1 cellular context compared by ENCODE assay signal in genomic region chr2:119352357-119352756, GRCh38.
TF ChIP-seq lines count a peak whose summit lies in the region.

No MANE protein-coding gene starts in this region.

TF ChIP-seq in GM12878, 131 proteins besides CTCF, POLR2A, EP300 and RAD21 (continues in another document):
- TF ChIP-seq CREM (IDR thresholded peaks at IDR 0.05; ENCODE audit: low read depth), result peak; percentile 79; the same call in 1 of the 2 replicates
- TF ChIP-seq IRF3 (IDR thresholded peaks at IDR 0.05), result no peak
- TF ChIP-seq BCL11A (IDR thresholded peaks at IDR 0.05; ENCODE audit: low read depth, low read length), result peak; percentile 74; the same call in 1 of the 2 replicates
- TF ChIP-seq KAT2A (conservative IDR thresholded peaks at IDR 0.05; ENCODE audit: control insufficient read depth, low read depth, low read length), result no peak
- TF ChIP-seq TBL1XR1 (IDR thresholded peaks at IDR 0.05; ENCODE audit: low read depth, low read length), result peak; percentile 96
- peak; percentile 70 for TF ChIP-seq CREB1 (IDR thresholded peaks at IDR 0.05; ENCODE audit: low read depth)
- peak; percentile 83 for TF ChIP-seq NBN (IDR thresholded peaks at IDR 0.05)
- no peak for TF ChIP-seq REST (IDR thresholded peaks at IDR 0.05; ENCODE audit: low read depth, low read length)
- peak; percentile 98 for TF ChIP-seq MEF2B (IDR thresholded peaks at IDR 0.05; ENCODE audit: partially characterized antibody, poor library complexity, severe bottlenecking)
- TF ChIP-seq, protein P1, sequence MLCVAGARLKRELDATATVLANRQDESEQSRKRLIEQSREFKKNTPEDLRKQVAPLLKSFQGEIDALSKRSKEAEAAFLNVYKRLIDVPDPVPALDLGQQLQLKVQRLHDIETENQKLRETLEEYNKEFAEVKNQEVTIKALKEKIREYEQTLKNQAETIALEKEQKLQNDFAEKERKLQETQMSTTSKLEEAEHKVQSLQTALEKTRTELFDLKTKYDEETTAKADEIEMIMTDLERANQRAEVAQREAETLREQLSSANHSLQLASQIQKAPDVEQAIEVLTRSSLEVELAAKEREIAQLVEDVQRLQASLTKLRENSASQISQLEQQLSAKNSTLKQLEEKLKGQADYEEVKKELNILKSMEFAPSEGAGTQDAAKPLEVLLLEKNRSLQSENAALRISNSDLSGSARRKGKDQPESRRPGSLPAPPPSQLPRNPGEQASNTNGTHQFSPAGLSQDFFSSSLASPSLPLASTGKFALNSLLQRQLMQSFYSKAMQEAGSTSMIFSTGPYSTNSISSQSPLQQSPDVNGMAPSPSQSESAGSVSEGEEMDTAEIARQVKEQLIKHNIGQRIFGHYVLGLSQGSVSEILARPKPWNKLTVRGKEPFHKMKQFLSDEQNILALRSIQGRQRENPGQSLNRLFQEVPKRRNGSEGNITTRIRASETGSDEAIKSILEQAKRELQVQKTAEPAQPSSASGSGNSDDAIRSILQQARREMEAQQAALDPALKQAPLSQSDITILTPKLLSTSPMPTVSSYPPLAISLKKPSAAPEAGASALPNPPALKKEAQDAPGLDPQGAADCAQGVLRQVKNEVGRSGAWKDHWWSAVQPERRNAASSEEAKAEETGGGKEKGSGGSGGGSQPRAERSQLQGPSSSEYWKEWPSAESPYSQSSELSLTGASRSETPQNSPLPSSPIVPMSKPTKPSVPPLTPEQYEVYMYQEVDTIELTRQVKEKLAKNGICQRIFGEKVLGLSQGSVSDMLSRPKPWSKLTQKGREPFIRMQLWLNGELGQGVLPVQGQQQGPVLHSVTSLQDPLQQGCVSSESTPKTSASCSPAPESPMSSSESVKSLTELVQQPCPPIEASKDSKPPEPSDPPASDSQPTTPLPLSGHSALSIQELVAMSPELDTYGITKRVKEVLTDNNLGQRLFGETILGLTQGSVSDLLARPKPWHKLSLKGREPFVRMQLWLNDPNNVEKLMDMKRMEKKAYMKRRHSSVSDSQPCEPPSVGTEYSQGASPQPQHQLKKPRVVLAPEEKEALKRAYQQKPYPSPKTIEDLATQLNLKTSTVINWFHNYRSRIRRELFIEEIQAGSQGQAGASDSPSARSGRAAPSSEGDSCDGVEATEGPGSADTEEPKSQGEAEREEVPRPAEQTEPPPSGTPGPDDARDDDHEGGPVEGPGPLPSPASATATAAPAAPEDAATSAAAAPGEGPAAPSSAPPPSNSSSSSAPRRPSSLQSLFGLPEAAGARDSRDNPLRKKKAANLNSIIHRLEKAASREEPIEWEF (IDR thresholded peaks at IDR 0.05; ENCODE audit: insufficient replicate concordance, low read depth, low read length), result no peak
- peak; percentile 93 for TF ChIP-seq KLF5 (IDR thresholded peaks at IDR 0.05; ENCODE audit: partially characterized antibody)
- TF ChIP-seq CEBPB (IDR thresholded peaks at IDR 0.05; ENCODE audit: borderline replicate concordance in 1 of 2, low read depth in 2 of 2, low read length in 2 of 2), result 0 out of 4 replicates have a peak, but pooled peaks of 1 of the 2 experiments have one; percentile 71
- 0 out of 2 replicates have a peak, but pooled peaks have one; percentile 27 for TF ChIP-seq MYB (IDR thresholded peaks at IDR 0.05; ENCODE audit: borderline replicate concordance, low read depth, low read length)
- TF ChIP-seq USF2 (IDR thresholded peaks at IDR 0.05; ENCODE audit: borderline replicate concordance, low read depth, low read length), result no peak
- peak; percentile 90 for TF ChIP-seq PML (IDR thresholded peaks at IDR 0.05; ENCODE audit: low read length)
- no peak for TF ChIP-seq NR2C2 (IDR thresholded peaks at IDR 0.05; ENCODE audit: borderline replicate concordance, control insufficient read depth, insufficient read length, low read depth)
- TF ChIP-seq MXI1 (IDR thresholded peaks at IDR 0.05; ENCODE audit: low read depth, low read length), result no peak
- TF ChIP-seq LARP7 (IDR thresholded peaks at IDR 0.05), result no peak
- TF ChIP-seq JUND (IDR thresholded peaks at IDR 0.05; ENCODE audit: low read depth, low read length), result no peak
- TF ChIP-seq POU2F2 (IDR thresholded peaks at IDR 0.05; ENCODE audit: borderline replicate concordance, low read depth, low read length), result peak; percentile 76; the same call in 2 of the 3 replicates
- peak; percentile 50; the same call in 1 of the 2 replicates for TF ChIP-seq ATF7 (IDR thresholded peaks at IDR 0.05; ENCODE audit: low read depth)
- 0 out of 2 replicates have a peak, but pooled peaks have one; percentile 38 for TF ChIP-seq SMAD5 (IDR thresholded peaks at IDR 0.05; ENCODE audit: low read depth)
- TF ChIP-seq MTA2 (IDR thresholded peaks at IDR 0.05; ENCODE audit: low read depth), result peak; percentile 68
- peak; percentile 42; the same call in 1 of the 2 replicates for TF ChIP-seq CBFB (IDR thresholded peaks at IDR 0.05; ENCODE audit: low read depth)
- no peak for TF ChIP-seq TCF3 (IDR thresholded peaks at IDR 0.05; ENCODE audit: borderline replicate concordance, insufficient read depth, low read depth, low read length)
- no peak for TF ChIP-seq RFX5 (IDR thresholded peaks at IDR 0.05; ENCODE audit: low read depth, low read length)
- peak; percentile 53; the same call in 1 of the 2 replicates for TF ChIP-seq PAX5 (IDR thresholded peaks at IDR 0.05; ENCODE audit: borderline replicate concordance, low read depth, low read length)
- TF ChIP-seq SRF (IDR thresholded peaks at IDR 0.05; ENCODE audit: low read depth in 2 of 2, low read length in 2 of 2), result peak; percentile 67 to 99
- TF ChIP-seq CHD1 (IDR thresholded peaks at IDR 0.05; ENCODE audit: low read depth, low read length), result no peak
- TF ChIP-seq NR2C1 (IDR thresholded peaks at IDR 0.05), result no peak
- TF ChIP-seq GATAD2B (conservative IDR thresholded peaks at IDR 0.05; ENCODE audit: low read depth), result 0 out of 2 replicates have a peak, but pooled peaks have one; percentile 31
- peak; percentile 100 for TF ChIP-seq MEF2A (IDR thresholded peaks at IDR 0.05; ENCODE audit: insufficient read depth, low read depth, low read length)
- TF ChIP-seq, protein P2, sequence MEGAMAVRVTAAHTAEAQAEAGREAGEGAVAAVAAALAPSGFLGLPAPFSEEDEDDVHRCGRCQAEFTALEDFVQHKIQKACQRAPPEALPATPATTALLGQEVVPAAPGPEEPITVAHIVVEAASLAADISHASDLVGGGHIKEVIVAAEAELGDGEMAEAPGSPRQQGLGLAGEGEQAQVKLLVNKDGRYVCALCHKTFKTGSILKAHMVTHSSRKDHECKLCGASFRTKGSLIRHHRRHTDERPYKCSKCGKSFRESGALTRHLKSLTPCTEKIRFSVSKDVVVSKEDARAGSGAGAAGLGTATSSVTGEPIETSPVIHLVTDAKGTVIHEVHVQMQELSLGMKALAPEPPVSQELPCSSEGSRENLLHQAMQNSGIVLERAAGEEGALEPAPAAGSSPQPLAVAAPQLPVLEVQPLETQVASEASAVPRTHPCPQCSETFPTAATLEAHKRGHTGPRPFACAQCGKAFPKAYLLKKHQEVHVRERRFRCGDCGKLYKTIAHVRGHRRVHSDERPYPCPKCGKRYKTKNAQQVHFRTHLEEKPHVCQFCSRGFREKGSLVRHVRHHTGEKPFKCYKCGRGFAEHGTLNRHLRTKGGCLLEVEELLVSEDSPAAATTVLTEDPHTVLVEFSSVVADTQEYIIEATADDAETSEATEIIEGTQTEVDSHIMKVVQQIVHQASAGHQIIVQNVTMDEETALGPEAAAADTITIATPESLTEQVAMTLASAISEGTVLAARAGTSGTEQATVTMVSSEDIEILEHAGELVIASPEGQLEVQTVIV (IDR thresholded peaks at IDR 0.05; ENCODE audit: borderline replicate concordance, partially characterized antibody), result no peak
- TF ChIP-seq RBBP5 (conservative IDR thresholded peaks at IDR 0.05), result no peak
- TF ChIP-seq, protein P3, sequence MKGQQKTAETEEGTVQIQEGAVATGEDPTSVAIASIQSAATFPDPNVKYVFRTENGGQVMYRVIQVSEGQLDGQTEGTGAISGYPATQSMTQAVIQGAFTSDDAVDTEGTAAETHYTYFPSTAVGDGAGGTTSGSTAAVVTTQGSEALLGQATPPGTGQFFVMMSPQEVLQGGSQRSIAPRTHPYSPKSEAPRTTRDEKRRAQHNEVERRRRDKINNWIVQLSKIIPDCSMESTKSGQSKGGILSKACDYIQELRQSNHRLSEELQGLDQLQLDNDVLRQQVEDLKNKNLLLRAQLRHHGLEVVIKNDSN (IDR thresholded peaks at IDR 0.05; ENCODE audit: borderline replicate concordance, extremely low read length, insufficient read depth, low read depth, low read length), result no peak
- TF ChIP-seq EGR1 (IDR thresholded peaks at IDR 0.05; ENCODE audit: borderline replicate concordance in 1 of 2, low read depth in 2 of 2, low read length in 2 of 2), result no peak
- 0 out of 2 replicates have a peak, but pooled peaks have one; percentile 43 for TF ChIP-seq RAD51 (IDR thresholded peaks at IDR 0.05)
- peak; percentile 83 for TF ChIP-seq SP1 (IDR thresholded peaks at IDR 0.05; ENCODE audit: low read depth, low read length)
- no peak for TF ChIP-seq IRF5 (IDR thresholded peaks at IDR 0.05; ENCODE audit: borderline replicate concordance)
- TF ChIP-seq, protein P4, sequence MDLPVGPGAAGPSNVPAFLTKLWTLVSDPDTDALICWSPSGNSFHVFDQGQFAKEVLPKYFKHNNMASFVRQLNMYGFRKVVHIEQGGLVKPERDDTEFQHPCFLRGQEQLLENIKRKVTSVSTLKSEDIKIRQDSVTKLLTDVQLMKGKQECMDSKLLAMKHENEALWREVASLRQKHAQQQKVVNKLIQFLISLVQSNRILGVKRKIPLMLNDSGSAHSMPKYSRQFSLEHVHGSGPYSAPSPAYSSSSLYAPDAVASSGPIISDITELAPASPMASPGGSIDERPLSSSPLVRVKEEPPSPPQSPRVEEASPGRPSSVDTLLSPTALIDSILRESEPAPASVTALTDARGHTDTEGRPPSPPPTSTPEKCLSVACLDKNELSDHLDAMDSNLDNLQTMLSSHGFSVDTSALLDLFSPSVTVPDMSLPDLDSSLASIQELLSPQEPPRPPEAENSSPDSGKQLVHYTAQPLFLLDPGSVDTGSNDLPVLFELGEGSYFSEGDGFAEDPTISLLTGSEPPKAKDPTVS (IDR thresholded peaks at IDR 0.05; ENCODE audit: low read depth, low read length), result no peak
- no peak for TF ChIP-seq SUPT20H (IDR thresholded peaks at IDR 0.05; ENCODE audit: borderline replicate concordance, control insufficient read depth, low read depth, low read length)
- TF ChIP-seq BHLHE40 (IDR thresholded peaks at IDR 0.05; ENCODE audit: borderline replicate concordance in 1 of 2, low read depth in 2 of 2, low read length in 1 of 2), result peak; percentile 16 to 38; a peak in 1 of 4 replicates
- peak; percentile 85 for TF ChIP-seq IRF4 (IDR thresholded peaks at IDR 0.05; ENCODE audit: low read depth, low read length)
- peak; percentile 92 for TF ChIP-seq FOXK2 (IDR thresholded peaks at IDR 0.05)
- no peak for TF ChIP-seq TAF1 (IDR thresholded peaks at IDR 0.05; ENCODE audit: borderline replicate concordance, low read depth, low read length)
- TF ChIP-seq ZNF207 (IDR thresholded peaks at IDR 0.05; ENCODE audit: borderline replicate concordance), result no peak
- TF ChIP-seq IKZF2 (IDR thresholded peaks at IDR 0.05), result peak; percentile 34 to 64; a peak in 3 of 4 replicates
- peak; percentile 88 for TF ChIP-seq FOXM1 (IDR thresholded peaks at IDR 0.05; ENCODE audit: low read depth, low read length)
